In the genomic region with DNA sequence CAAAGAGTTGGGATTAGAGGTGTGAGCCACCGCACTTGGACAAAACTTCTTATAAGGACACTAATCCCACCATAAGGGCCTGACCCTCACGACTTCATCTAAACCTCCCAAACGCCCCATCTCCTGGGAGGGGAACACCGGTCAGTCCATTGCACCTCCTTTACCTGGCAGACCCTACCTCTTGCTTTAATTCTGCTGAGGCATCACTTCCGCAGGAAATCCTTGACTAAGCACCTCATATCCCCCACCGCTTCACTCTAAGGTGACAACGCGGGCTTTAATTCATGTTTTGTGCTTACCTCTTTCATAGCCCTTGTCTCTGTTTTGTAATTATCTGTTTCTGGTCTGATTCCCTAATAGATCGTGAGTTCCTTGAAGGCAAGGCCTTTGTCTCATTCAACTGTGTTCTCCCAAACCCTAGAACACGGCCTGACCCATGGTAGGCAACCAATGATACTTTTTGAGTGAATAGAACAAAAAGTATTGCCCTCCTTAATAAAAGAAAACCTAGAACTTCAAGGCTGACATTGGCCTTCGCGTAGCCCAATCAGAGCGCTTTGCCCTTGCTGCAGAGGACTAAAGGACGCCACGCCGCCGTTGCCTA, we compare ENCODE assay signal across 8 cellular contexts. TPM values are rescaled to one million over a fixed set of nuclear protein-coding genes. Genes with fewer than 3 reads are reported as not detected.
A peak's percentile ranks its signal among the peaks of the same experiment; 100 is the strongest.
DNase-seq lines count a peak whose midpoint lies in the region; ATAC-seq and TF ChIP-seq lines count a peak whose summit lies in the region.

No MANE protein-coding gene starts in this region.

- peaks cover 5% of the 10 kb centered on the region for H3K36me3 Mint-ChIP-seq in activated CD4-positive, alpha-beta T cell treated with anti-CD3 and anti-CD28 coated beads, Interleukin-2, amount 10 ng/mL, durations not matched to agents 24 days and 14 days (ENCODE audit: low read depth)
- no peaks in the 10 kb centered on the region for H3K36me3 Mint-ChIP-seq in WTC11
- H3K36me3 Mint-ChIP-seq in stimulated activated effector memory CD8-positive, alpha-beta T cell treated with anti-CD3 and anti-CD28 coated beads, Interleukin-12 subunit alpha, Interleukin-12 subunit beta, amount 100 ng/mL, for 72 hours = no peaks in the 10 kb centered on the region

- no peaks in the 10 kb centered on the region for H3K36me3 ChIP-seq in hepatocyte (replicated peaks; ENCODE audit: insufficient read depth, low read depth)

- no peak overlapping the region for H2AFZ ChIP-seq in hepatocyte

- peaks cover 8% of the 10 kb centered on the region for H4K20me1 ChIP-seq in hepatocyte (ENCODE audit: insufficient read depth, poor library complexity, severe bottlenecking)

- peak overlapping the region; percentile 83 for H3K27ac Mint-ChIP-seq in activated CD4-positive, alpha-beta T cell treated with anti-CD3 and anti-CD28 coated beads, Interleukin-2, amount 10 ng/mL, durations not matched to agents 24 days and 14 days
- peak overlapping the region; percentile 77; the same call in 1 of the 2 replicates for H3K27ac Mint-ChIP-seq in WTC11
- peak overlapping the region; percentile 72 for H3K27ac Mint-ChIP-seq in stimulated activated effector memory CD8-positive, alpha-beta T cell treated with anti-CD3 and anti-CD28 coated beads, Interleukin-12 subunit alpha, Interleukin-12 subunit beta, amount 100 ng/mL, for 72 hours

- H3K79me2 ChIP-seq in hepatocyte = peaks cover 10% of the 10 kb centered on the region

- H3K9me2 ChIP-seq in hepatocyte (replicated peaks; ENCODE audit: insufficient read depth) = no peaks in the 10 kb centered on the region

- WGBS in hepatocyte (ENCODE audit: low lambda C conversion rate, missing lambda C conversion rate) = 30% methylated on average over 17 of the region's 17 CpGs

- intact Hi-C loops in activated CD4-positive, alpha-beta T cell treated with anti-CD3 and anti-CD28 coated beads, Interleukin-2, amount 10 ng/mL, durations not matched to agents 24 days and 14 days (cut with micrococcal nuclease) = loop anchor here (1.0 to 2.0 kb wide), 5 partner anchors 28 to 213 kb away; partner anchors contain the start of gene ATP6V0E2

- no peaks in the 10 kb centered on the region for H3K9me3 Mint-ChIP-seq in activated CD4-positive, alpha-beta T cell treated with anti-CD3 and anti-CD28 coated beads, Interleukin-2, amount 10 ng/mL, durations not matched to agents 24 days and 14 days
- H3K9me3 Mint-ChIP-seq in WTC11 = no peaks in the 10 kb centered on the region
- no peaks in the 10 kb centered on the region for H3K9me3 Mint-ChIP-seq in stimulated activated effector memory CD8-positive, alpha-beta T cell treated with anti-CD3 and anti-CD28 coated beads, Interleukin-12 subunit alpha, Interleukin-12 subunit beta, amount 100 ng/mL, for 72 hours

- ATAC-seq in WTC11 = no peak
- ATAC-seq in stimulated activated effector memory CD8-positive, alpha-beta T cell treated with anti-CD3 and anti-CD28 coated beads, Interleukin-12 subunit alpha, Interleukin-12 subunit beta, amount 100 ng/mL, for 72 hours = no peak
- ATAC-seq in GM19395 (IDR thresholded peaks at IDR 0.05; ENCODE audit: unreplicated experiment) = no peak
- no peak for ATAC-seq in GM18517 (IDR thresholded peaks at IDR 0.05; ENCODE audit: unreplicated experiment)

- no peak overlapping the region for H3K27ac ChIP-seq in hepatocyte

- H3K9me3 ChIP-seq in hepatocyte (ENCODE audit: low read depth) = no peaks in the 10 kb centered on the region

- H3K4me1 Mint-ChIP-seq in activated CD4-positive, alpha-beta T cell treated with anti-CD3 and anti-CD28 coated beads, Interleukin-2, amount 10 ng/mL, durations not matched to agents 24 days and 14 days = peaks cover 18% of the 10 kb centered on the region
- peaks cover 16% of the 10 kb centered on the region for H3K4me1 Mint-ChIP-seq in WTC11
- peaks cover 34% of the 10 kb centered on the region for H3K4me1 Mint-ChIP-seq in stimulated activated effector memory CD8-positive, alpha-beta T cell treated with anti-CD3 and anti-CD28 coated beads, Interleukin-12 subunit alpha, Interleukin-12 subunit beta, amount 100 ng/mL, for 72 hours

- TF ChIP-seq CTCF in WTC11 (IDR thresholded peaks at IDR 0.05) = no peak
- no peak for TF ChIP-seq CTCF in hepatocyte (IDR thresholded peaks at IDR 0.05; ENCODE audit: poor library complexity)

- CTCF ChIA-PET in WTC11 (lab: Charles Lee) = interaction anchor here (0.7 to 3.1 kb wide), 16 partner anchors 12 to 202 kb away, joined by 3 to 46 read pairs (median 4); no protein-coding TSS in a partner anchor

- H3K27me3 ChIP-seq in hepatocyte = no peaks in the 10 kb centered on the region

- peaks cover 23% of the 10 kb centered on the region for H3K27me3 Mint-ChIP-seq in activated CD4-positive, alpha-beta T cell treated with anti-CD3 and anti-CD28 coated beads, Interleukin-2, amount 10 ng/mL, durations not matched to agents 24 days and 14 days
- peaks cover 26% of the 10 kb centered on the region for H3K27me3 Mint-ChIP-seq in WTC11 (ENCODE audit: low read depth)

- H3K4me3 Mint-ChIP-seq in activated CD4-positive, alpha-beta T cell treated with anti-CD3 and anti-CD28 coated beads, Interleukin-2, amount 10 ng/mL, durations not matched to agents 24 days and 14 days = peak overlapping the region; percentile 88
- peak overlapping the region; percentile 78; the same call in 1 of the 2 replicates for H3K4me3 Mint-ChIP-seq in WTC11
- H3K4me3 Mint-ChIP-seq in stimulated activated effector memory CD8-positive, alpha-beta T cell treated with anti-CD3 and anti-CD28 coated beads, Interleukin-12 subunit alpha, Interleukin-12 subunit beta, amount 100 ng/mL, for 72 hours = peak overlapping the region; percentile 75

- peak overlapping the region; percentile 30 for H3K4me2 ChIP-seq in hepatocyte

- no peak for DNase-seq in activated CD4-positive, alpha-beta T cell treated with anti-CD3 and anti-CD28 coated beads, Interleukin-2, amount 10 ng/mL, durations not matched to agents 24 days and 14 days
- DNase-seq in activated CD4-positive, alpha-beta T cell treated with anti-CD3 and anti-CD28 coated beads for 48 hours = no peak
- DNase-seq in WTC11 (ENCODE audit: low spot score) = no peak
- no peak for DNase-seq in hepatocyte (ENCODE audit: low spot score)
- no peak for DNase-seq in stimulated activated effector memory CD8-positive, alpha-beta T cell treated with anti-CD3 and anti-CD28 coated beads, Interleukin-12 subunit alpha, Interleukin-12 subunit beta, amount 100 ng/mL, for 72 hours (ENCODE audit: low spot score in 2 of 2)
- no peak for DNase-seq in mesenteric fat pad (ENCODE audit: low spot score)

- peaks cover 6% of the 10 kb centered on the region for H3K4me1 ChIP-seq in hepatocyte (ENCODE audit: insufficient read depth)

- POLR2A ChIA-PET in WTC11 (lab: Charles Lee) = interaction anchor here (0.6 to 1.7 kb wide), 4 partner anchors 17 to 900 kb away, joined by 4 to 7 read pairs (median 5); partner anchors contain the start of gene GIMAP5

- H3K4me3 ChIP-seq in hepatocyte = no peak overlapping the region

TF ChIP-seq in WTC11, 78 proteins besides CTCF, POLR2A, EP300 and RAD21 (continues in another document):
- TF ChIP-seq, protein P1, sequence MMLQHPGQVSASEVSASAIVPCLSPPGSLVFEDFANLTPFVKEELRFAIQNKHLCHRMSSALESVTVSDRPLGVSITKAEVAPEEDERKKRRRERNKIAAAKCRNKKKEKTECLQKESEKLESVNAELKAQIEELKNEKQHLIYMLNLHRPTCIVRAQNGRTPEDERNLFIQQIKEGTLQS (CRISPR knock-in tag; conservative IDR thresholded peaks at IDR 0.05) = no peak
- TF ChIP-seq, protein P2, sequence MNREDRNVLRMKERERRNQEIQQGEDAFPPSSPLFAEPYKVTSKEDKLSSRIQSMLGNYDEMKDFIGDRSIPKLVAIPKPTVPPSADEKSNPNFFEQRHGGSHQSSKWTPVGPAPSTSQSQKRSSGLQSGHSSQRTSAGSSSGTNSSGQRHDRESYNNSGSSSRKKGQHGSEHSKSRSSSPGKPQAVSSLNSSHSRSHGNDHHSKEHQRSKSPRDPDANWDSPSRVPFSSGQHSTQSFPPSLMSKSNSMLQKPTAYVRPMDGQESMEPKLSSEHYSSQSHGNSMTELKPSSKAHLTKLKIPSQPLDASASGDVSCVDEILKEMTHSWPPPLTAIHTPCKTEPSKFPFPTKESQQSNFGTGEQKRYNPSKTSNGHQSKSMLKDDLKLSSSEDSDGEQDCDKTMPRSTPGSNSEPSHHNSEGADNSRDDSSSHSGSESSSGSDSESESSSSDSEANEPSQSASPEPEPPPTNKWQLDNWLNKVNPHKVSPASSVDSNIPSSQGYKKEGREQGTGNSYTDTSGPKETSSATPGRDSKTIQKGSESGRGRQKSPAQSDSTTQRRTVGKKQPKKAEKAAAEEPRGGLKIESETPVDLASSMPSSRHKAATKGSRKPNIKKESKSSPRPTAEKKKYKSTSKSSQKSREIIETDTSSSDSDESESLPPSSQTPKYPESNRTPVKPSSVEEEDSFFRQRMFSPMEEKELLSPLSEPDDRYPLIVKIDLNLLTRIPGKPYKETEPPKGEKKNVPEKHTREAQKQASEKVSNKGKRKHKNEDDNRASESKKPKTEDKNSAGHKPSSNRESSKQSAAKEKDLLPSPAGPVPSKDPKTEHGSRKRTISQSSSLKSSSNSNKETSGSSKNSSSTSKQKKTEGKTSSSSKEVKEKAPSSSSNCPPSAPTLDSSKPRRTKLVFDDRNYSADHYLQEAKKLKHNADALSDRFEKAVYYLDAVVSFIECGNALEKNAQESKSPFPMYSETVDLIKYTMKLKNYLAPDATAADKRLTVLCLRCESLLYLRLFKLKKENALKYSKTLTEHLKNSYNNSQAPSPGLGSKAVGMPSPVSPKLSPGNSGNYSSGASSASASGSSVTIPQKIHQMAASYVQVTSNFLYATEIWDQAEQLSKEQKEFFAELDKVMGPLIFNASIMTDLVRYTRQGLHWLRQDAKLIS (CRISPR knock-in tag; IDR thresholded peaks at IDR 0.05; ENCODE audit: borderline replicate concordance) = no peak
- TF ChIP-seq TEAD4 (CRISPR knock-in tag; IDR thresholded peaks at IDR 0.05) (no peak), SMAD4 (CRISPR knock-in tag; IDR thresholded peaks at IDR 0.05) (no peak), CREM (CRISPR knock-in tag; IDR thresholded peaks at IDR 0.05) (no peak), GTF2I (CRISPR knock-in tag; conservative IDR thresholded peaks at IDR 0.05) (no peak)

RNA-seq across cellular contexts. Expression of gene ZNF862, which starts 0.5 kb away (rescaled TPM):
- total RNA-seq in activated CD4-positive, alpha-beta T cell treated with anti-CD3 and anti-CD28 coated beads, Interleukin-2, amount 10 ng/mL, durations not matched to agents 24 days and 14 days = 16.6 and 18.3 TPM in 2 replicates
- 3.6 to 6.3 TPM (median 5.8 TPM) in 3 replicates for total RNA-seq in WTC11 (2021)
- 7.9 and 9.2 TPM in 2 replicates for total RNA-seq in hepatocyte
- 3.0 and 3.5 TPM in 2 replicates for polyA plus RNA-seq in hepatocyte
- total RNA-seq in mesenteric fat pad = 9.4 TPM

RNA-seq across cellular contexts. Expression of gene ATP6V0E2, which starts 36.0 kb away (rescaled TPM):
- 43.5 and 46.7 TPM in 2 replicates for total RNA-seq in activated CD4-positive, alpha-beta T cell treated with anti-CD3 and anti-CD28 coated beads, Interleukin-2, amount 10 ng/mL, durations not matched to agents 24 days and 14 days
- total RNA-seq in WTC11 (2021) (22.7 to 26.2 TPM (median 24.8 TPM) in 3 replicates), hepatocyte (11.6 and 13.6 TPM in 2 replicates), mesenteric fat pad (18.5 TPM)
- polyA plus RNA-seq in hepatocyte = 25.6 and 28.1 TPM in 2 replicates
